8 cellular contexts compared by ENCODE assay signal in the genomic region with DNA sequence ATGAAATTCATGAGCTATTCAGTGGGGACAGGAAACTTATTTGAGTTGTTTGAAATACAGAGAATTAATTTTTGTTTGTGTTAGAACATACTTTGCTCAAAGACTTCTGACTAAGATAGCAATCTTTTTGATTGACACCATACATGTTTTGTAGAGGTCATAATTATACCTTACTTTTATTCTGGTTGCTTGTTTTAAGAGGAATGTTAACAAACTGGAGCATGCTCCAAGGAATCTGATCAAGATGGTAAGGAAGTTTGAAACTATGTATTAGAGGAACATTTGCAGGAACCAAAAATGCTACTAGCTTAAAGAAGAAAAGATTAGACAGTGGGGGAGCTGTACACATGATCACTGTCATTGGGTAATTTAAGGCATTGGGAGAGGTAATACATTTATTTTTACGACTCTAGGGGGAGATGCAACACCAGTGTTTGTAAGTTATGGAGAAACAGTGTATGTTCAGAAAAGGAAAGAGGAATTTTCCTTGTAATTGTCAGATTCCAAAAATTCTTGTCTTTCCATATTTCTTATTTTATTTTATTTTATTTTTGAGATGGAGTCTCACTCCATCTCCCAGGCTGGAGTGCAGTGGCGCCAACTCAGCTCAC.
A peak's percentile ranks its signal among the peaks of the same experiment; 100 is the strongest.
DNase-seq lines count a peak whose midpoint lies in the region; ATAC-seq lines count a peak whose summit lies in the region.

No MANE protein-coding gene starts in this region.

- H3K27me3 Mint-ChIP-seq in activated naive CD8-positive, alpha-beta T cell treated with anti-CD3 and anti-CD28 coated beads, Interleukin-2, amount 50 U/mL, for 24 hours, result no peaks in the 10 kb centered on the region

- ATAC-seq in GM18498 (IDR thresholded peaks at IDR 0.05; ENCODE audit: unreplicated experiment), result peak; percentile 35
- peak; percentile 30 for ATAC-seq in HG03521 (IDR thresholded peaks at IDR 0.05; ENCODE audit: unreplicated experiment)
- peak; percentile 48 for ATAC-seq in activated naive CD8-positive, alpha-beta T cell treated with anti-CD3 and anti-CD28 coated beads, Interleukin-2, amount 50 U/mL, for 24 hours

- H3K4me3 Mint-ChIP-seq in activated naive CD8-positive, alpha-beta T cell treated with anti-CD3 and anti-CD28 coated beads, Interleukin-2, amount 50 U/mL, for 24 hours, result peak overlapping the region; percentile 55

- H3K27ac Mint-ChIP-seq in activated naive CD8-positive, alpha-beta T cell treated with anti-CD3 and anti-CD28 coated beads, Interleukin-2, amount 50 U/mL, for 24 hours, result peak overlapping the region; percentile 61

- peaks cover 32% of the 10 kb centered on the region for H3K36me3 Mint-ChIP-seq in activated naive CD8-positive, alpha-beta T cell treated with anti-CD3 and anti-CD28 coated beads, Interleukin-2, amount 50 U/mL, for 24 hours (ENCODE audit: low read depth)

- H3K4me1 Mint-ChIP-seq in activated naive CD8-positive, alpha-beta T cell treated with anti-CD3 and anti-CD28 coated beads, Interleukin-2, amount 50 U/mL, for 24 hours, result peaks cover 89% of the 10 kb centered on the region

- DNase-seq in AG08396 (ENCODE audit: low spot score) (peak; percentile 28), medulla oblongata (ENCODE audit: extremely low spot score) (peak; percentile 48), COLO829 (ENCODE audit: low spot score) (no peak), germinal center (ENCODE audit: low spot score) (no peak)
- no peak for DNase-seq in activated naive CD8-positive, alpha-beta T cell treated with anti-CD3 and anti-CD28 coated beads, Interleukin-2, amount 50 U/mL, for 24 hours
- no peak for DNase-seq in activated CD4-positive, alpha-beta T cell treated with anti-CD3 and anti-CD28 coated beads, Interleukin-2, amount 50 U/mL, for 4 hours

- H3K9me3 Mint-ChIP-seq in activated naive CD8-positive, alpha-beta T cell treated with anti-CD3 and anti-CD28 coated beads, Interleukin-2, amount 50 U/mL, for 24 hours, result no peaks in the 10 kb centered on the region

Comparison
In these comparisons a context has a peak if more than half of its experiments do, and no peak if none do; other contexts are left out.
1. DNase-seq: peak in AG08396 (single experiment) and medulla oblongata (single experiment); none in activated naive CD8-positive, alpha-beta T cell treated with anti-CD3 and anti-CD28 coated beads, Interleukin-2, amount 50 U/mL, for 24 hours (single experiment), COLO829 (single experiment), germinal center (single experiment) and activated CD4-positive, alpha-beta T cell treated with anti-CD3 and anti-CD28 coated beads, Interleukin-2, amount 50 U/mL, for 4 hours (0 of 2).
2. Peak in every context shown above with its lines, with median percentiles within 50 percentile points of each other: ATAC-seq.